In the genomic region with DNA sequence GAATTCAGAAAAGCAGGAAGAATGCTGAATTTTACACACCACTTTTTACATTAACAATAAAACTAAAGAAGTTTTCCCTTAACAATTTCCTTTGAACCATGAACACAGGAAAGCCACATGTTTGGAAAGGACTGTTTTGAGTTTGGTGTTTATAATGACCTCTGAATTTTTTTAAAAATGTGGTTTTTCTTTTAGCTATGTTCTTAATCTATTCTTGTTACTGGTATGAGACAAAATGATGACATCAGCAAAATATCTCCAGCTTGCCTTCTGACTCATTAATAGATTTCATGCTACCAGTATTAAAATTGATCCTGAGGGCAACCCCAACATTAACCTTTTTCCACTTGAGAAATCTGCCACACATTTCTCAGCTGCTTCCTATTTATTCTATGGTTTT, we compare ENCODE assay signal across 20 cellular contexts.
DNase-seq lines count a peak whose midpoint lies in the region; ATAC-seq, FAIRE-seq and TF ChIP-seq lines count a peak whose summit lies in the region.
"Had no signal": no experiment of that assay in that cellular context is flagged by ENCODE, and none has a peak within 500 bp of the region (broad histone marks: within the 10 kb centered on the region; RNA-seq: fewer than 3 reads in every experiment).

No MANE protein-coding gene starts in this region.

- TF ChIP-seq CTCF in AG09319 (IDR thresholded peaks at IDR 0.05; ENCODE audit: low read depth, low read length) = no peak
- no peak for TF ChIP-seq CTCF in IMR-90 (conservative IDR thresholded peaks at IDR 0.05; ENCODE audit: low read depth, low read length)
- TF ChIP-seq CTCF in H1 (IDR thresholded peaks at IDR 0.05; ENCODE audit: control extremely low read depth in 1 of 3, insufficient read depth in 1 of 3, low read depth in 1 of 3, low read length in 3 of 3) = no peak

- no peak overlapping the region for H2BK5ac ChIP-seq in IMR-90 (ENCODE audit: low read depth, low read length, poor library complexity, severe bottlenecking)
- H2BK5ac ChIP-seq in H1 (ENCODE audit: low read depth, low read length) = no peak overlapping the region

- H3K4me3 ChIP-seq in IMR-90 (ENCODE audit: insufficient read depth, low read depth, low read length) (no peak overlapping the region), H1 (ENCODE audit: extremely low read depth in 1 of 4, insufficient read depth in 2 of 4, low read depth in 3 of 4, low read length in 4 of 4) (no peak overlapping the region)
- H3K4me3 ChIP-seq: breast epithelium, esophagus muscularis mucosa, stomach, upper lobe of left lung had no signal

- BruUV-seq in IMR-90 (replicated peaks; lab: Mats Ljungman, UMichigan) = no TSS peak

- no peak overlapping the region for H3K9ac ChIP-seq in IMR-90 (ENCODE audit: low read depth, low read length)
- H3K9ac ChIP-seq in H1 (replicated peaks in 1 of 4; ENCODE audit: extremely low read depth in 1 of 4, low read depth in 3 of 4, low read length in 3 of 4) = no peak overlapping the region

- no peaks in the 10 kb centered on the region for H3K23me2 ChIP-seq in H1 (ENCODE audit: low read depth, low read length)

- CTCF ChIA-PET in IMR-90 (lab: Yijun Ruan, JAX) = interaction anchor here (0.9 kb wide), 1 partner anchor 9 kb away, joined by 3 read pairs; no protein-coding TSS in a partner anchor
- CTCF ChIA-PET in H1 (lab: Charles Lee; ENCODE audit: partially characterized antibody) = no interaction called here

- no peak overlapping the region for H2AFZ ChIP-seq in IMR-90 (replicated peaks; ENCODE audit: low read length, poor library complexity)
- H2AFZ ChIP-seq in H1 (ENCODE audit: low read length) = no peak overlapping the region

- no peaks in the 10 kb centered on the region; the same call in 1 of the 2 replicates for H3K9me1 ChIP-seq in IMR-90 (ENCODE audit: insufficient read depth, low read length)

- H3K56ac ChIP-seq in IMR-90 (ENCODE audit: extremely low read depth, insufficient read depth, low read length) = no peak overlapping the region
- no peak overlapping the region for H3K56ac ChIP-seq in H1 (replicated peaks; ENCODE audit: insufficient read length, low read depth, low read length)

- H2BK15ac ChIP-seq in IMR-90 (ENCODE audit: low read depth, low read length) (no peak overlapping the region), H1 (ENCODE audit: low read length) (no peak overlapping the region)

- H3K9me3 ChIP-seq in IMR-90 (ENCODE audit: control insufficient read depth, insufficient read depth, low read length) = no peaks in the 10 kb centered on the region
- no peaks in the 10 kb centered on the region for H3K9me3 ChIP-seq in H1 (ENCODE audit: insufficient read depth in 2 of 2, low read depth in 1 of 2, low read length in 1 of 2)
- H3K9me3 ChIP-seq: breast epithelium, esophagus muscularis mucosa, stomach, upper lobe of left lung had no signal

- TF ChIP-seq EP300 in H1 (IDR thresholded peaks at IDR 0.05; ENCODE audit: borderline replicate concordance in 1 of 2, low read depth in 2 of 2, low read length in 2 of 2) = no peak

- POLR2A ChIA-PET in IMR-90 (lab: Charles Lee; ENCODE audit: unreplicated experiment) (no interaction called here), H1 (lab: Charles Lee; ENCODE audit: partially characterized antibody) (interaction anchor here (0.7 kb wide), 1 partner anchor 636 kb away, joined by 3 read pairs; no protein-coding TSS in a partner anchor)

- no peak for FAIRE-seq in H1 (lab: Jason Lieb, UNC)

- ATAC-seq in IMR-90 (ENCODE audit: low read depth) = no peak
- no peak for ATAC-seq in HG02610 (IDR thresholded peaks at IDR 0.05; ENCODE audit: unreplicated experiment)
- ATAC-seq: activated CD8-positive, alpha-beta T cell treated with anti-CD3 and anti-CD28 coated beads for 36 hours; HCT116; left cardiac atrium had no signal

- H3K18ac ChIP-seq in IMR-90 (ENCODE audit: low read depth, low read length) (no peak overlapping the region), H1 (ENCODE audit: extremely low read depth, low read length) (no peak overlapping the region)

- no peak overlapping the region for H3K27ac ChIP-seq in IMR-90 (ENCODE audit: insufficient read depth, low read length)
- no peak overlapping the region for H3K27ac ChIP-seq in H1 (ENCODE audit: low read depth, low read length)
- H3K27ac ChIP-seq: breast epithelium, esophagus muscularis mucosa, stomach, upper lobe of left lung had no signal

- H4K5ac ChIP-seq in IMR-90 (ENCODE audit: low read depth, low read length) (no peak overlapping the region), H1 (ENCODE audit: insufficient read length, low read depth, low read length) (no peak overlapping the region)

- TF ChIP-seq POLR2A in IMR-90 (IDR thresholded peaks at IDR 0.05; ENCODE audit: low read depth, low read length) (no peak), H1 (IDR thresholded peaks at IDR 0.05; ENCODE audit: control extremely low read depth in 1 of 2, low read depth in 2 of 2, low read length in 2 of 2) (no peak)

- peak; percentile 77 for DNase-seq in AG09319 (ENCODE audit: extremely low read depth, low read depth)
- DNase-seq in IMR-90 = peak; percentile 60
- DNase-seq in H1 (ENCODE audit: low read depth in 1 of 2, low spot score in 2 of 2) = no peak
- peak; percentile 17 for DNase-seq in kidney tubule cell (ENCODE audit: low spot score)
- no peak for DNase-seq in DMS53 treated with DMSO at 0.1 percent for 48 hours (lab: John Stamatoyannopoulos, UW; ENCODE audit: unreplicated experiment)
- DNase-seq in NCI-H774 (lab: John Stamatoyannopoulos, UW) = no peak
- no peak for DNase-seq in activated naive CD4-positive, alpha-beta T cell treated with Interleukin-2 at 50 U/mL for 16 hours
- DNase-seq: ACHN; activated CD8-positive, alpha-beta T cell treated with anti-CD3 and anti-CD28 coated beads for 36 hours; activated T-cell treated with anti-CD3 and anti-CD28 coated beads, Interleukin-2, amount 50 U/mL, for 48 hours; COR-L47; left cardiac atrium; NCI-H1436; NCI-H2171 treated with DMSO at 0.1 percent for 48 hours; stomach; upper lobe of left lung had no signal

- dilution Hi-C loops in IMR-90 (cut with HindIII; ENCODE audit: low sequenced_read_pairs, unreplicated experiment) = no loop called here

- no peak overlapping the region for H2AK9ac ChIP-seq in IMR-90 (replicated peaks; ENCODE audit: low read depth, low read length, poor library complexity)

- H3K4ac ChIP-seq in IMR-90 (ENCODE audit: low read depth, low read length) (no peak overlapping the region), H1 (replicated peaks; ENCODE audit: insufficient read length, low read depth, low read length) (no peak overlapping the region)

- H2BK12ac ChIP-seq in H1 (ENCODE audit: low read depth, low read length) = no peak overlapping the region

- H4K8ac ChIP-seq in IMR-90 (ENCODE audit: low read depth in 2 of 2, low read length in 2 of 2) = no peak overlapping the region
- H4K8ac ChIP-seq in H1 (ENCODE audit: extremely low read depth, insufficient read depth, low read length) = no peak overlapping the region

- H2BK20ac ChIP-seq in IMR-90 (ENCODE audit: low read depth, low read length) (no peak overlapping the region), H1 (ENCODE audit: low read length) (no peak overlapping the region)

- no peak overlapping the region for H3K23ac ChIP-seq in IMR-90 (ENCODE audit: low read depth, low read length)
- no peak overlapping the region for H3K23ac ChIP-seq in H1 (ENCODE audit: insufficient read length)

- peaks cover 3% of the 10 kb centered on the region; the same call in 1 of the 2 replicates for H4K20me1 ChIP-seq in IMR-90 (ENCODE audit: insufficient read depth, low read length)
- peaks cover 0 to 2% of the 10 kb centered on the region in 2 experiments for H4K20me1 ChIP-seq in H1 (replicated peaks in 1 of 2; ENCODE audit: control insufficient read depth in 1 of 2, insufficient read depth in 2 of 2, low read length in 2 of 2)

- H3K27me3 ChIP-seq in IMR-90 (ENCODE audit: control insufficient read depth, insufficient read depth, low read length) = no peaks in the 10 kb centered on the region
- H3K27me3 ChIP-seq in H1 (replicated peaks in 1 of 4; ENCODE audit: control insufficient read depth in 3 of 4, extremely low read depth in 1 of 4, insufficient read depth in 3 of 4, low read length in 3 of 4) = no peaks in the 10 kb centered on the region
- H3K27me3 ChIP-seq: breast epithelium, esophagus muscularis mucosa, stomach, upper lobe of left lung had no signal

- intact Hi-C loops in IMR-90 (cut with micrococcal nuclease) = no loop called here

- H2BK120ac ChIP-seq in IMR-90 (ENCODE audit: low read depth, low read length) = no peak overlapping the region
- no peak overlapping the region for H2BK120ac ChIP-seq in H1 (replicated peaks; ENCODE audit: low read depth, low read length)

- TF ChIP-seq RAD21 in IMR-90 (IDR thresholded peaks at IDR 0.05; ENCODE audit: low read length) = no peak
- no peak for TF ChIP-seq RAD21 in H1 (IDR thresholded peaks at IDR 0.05 in 1 of 2, conservative IDR thresholded peaks at IDR 0.05 in 1 of 2; ENCODE audit: low read depth in 2 of 2, low read length in 2 of 2)

- H3K79me2 ChIP-seq in H1 (ENCODE audit: control insufficient read depth in 1 of 2, insufficient read depth in 2 of 2, low read length in 2 of 2) = no peaks in the 10 kb centered on the region

- H3K4me1 ChIP-seq in IMR-90 (ENCODE audit: control insufficient read depth, insufficient read depth, low read length) = 0 out of 2 replicates have a peak, but pooled peaks cover 3% of the 10 kb centered on the region
- H3K4me1 ChIP-seq in H1 (replicated peaks in 1 of 4; ENCODE audit: control insufficient read depth in 3 of 4, insufficient read depth in 4 of 4, low read length in 3 of 4) = no peaks in the 10 kb centered on the region
- H3K4me1 ChIP-seq: breast epithelium, esophagus muscularis mucosa had no signal

- no peak overlapping the region for H3K4me2 ChIP-seq in IMR-90 (ENCODE audit: low read depth, low read length)
- no peak overlapping the region for H3K4me2 ChIP-seq in H1 (ENCODE audit: insufficient read depth in 1 of 2, low read depth in 2 of 2, low read length in 2 of 2)

- H2AK5ac ChIP-seq in IMR-90 (ENCODE audit: low read depth, low read length) = no peak overlapping the region
- no peak overlapping the region for H2AK5ac ChIP-seq in H1 (ENCODE audit: low read depth, low read length)

- H3K14ac ChIP-seq in IMR-90 (replicated peaks; ENCODE audit: low read depth, low read length) = no peak overlapping the region
- H3K14ac ChIP-seq in H1 (ENCODE audit: insufficient read length) = no peak overlapping the region

- no peaks in the 10 kb centered on the region for H3K36me3 ChIP-seq in IMR-90 (ENCODE audit: control insufficient read depth, insufficient read depth, low read length)
- no peaks in the 10 kb centered on the region for H3K36me3 ChIP-seq in H1 (ENCODE audit: control insufficient read depth in 2 of 4, insufficient read depth in 4 of 4, low read length in 3 of 4)
- H3K36me3 ChIP-seq: breast epithelium, esophagus muscularis mucosa, stomach, upper lobe of left lung had no signal

- H3K79me1 ChIP-seq in IMR-90 (ENCODE audit: low read depth in 1 of 2, low read length in 2 of 2) (peaks cover 0 to 9% of the 10 kb centered on the region in 2 experiments; a peak in 2 of 4 replicates), H1 (ENCODE audit: low read depth, low read length) (no peaks in the 10 kb centered on the region)

- in situ Hi-C loops in IMR-90 (cut with MboI; ENCODE audit: low sequenced_read_pairs) = no loop called here

- H4K91ac ChIP-seq in IMR-90 (ENCODE audit: insufficient read depth, low read depth, low read length) (no peak overlapping the region), H1 (replicated peaks; ENCODE audit: insufficient read length, low read length) (no peak overlapping the region)

TF ChIP-seq in H1, 55 proteins besides CTCF, POLR2A, EP300 and RAD21 (continues in another document):
- TF ChIP-seq RBBP5 (IDR thresholded peaks at IDR 0.05; ENCODE audit: borderline replicate concordance, low read depth, low read length) = no peak

Comparison
In these comparisons a context has a peak if more than half of its experiments do, and no peak if none do; other contexts are left out.
1. DNase-seq: peak in AG09319 (single experiment), IMR-90 (single experiment) and kidney tubule cell (single experiment); none in H1 (0 of 2), DMS53 treated with DMSO at 0.1 percent for 48 hours (single experiment), NCI-H774 (single experiment) and activated naive CD4-positive, alpha-beta T cell treated with Interleukin-2 at 50 U/mL for 16 hours (single experiment).